Comparison of ENCODE assay signal across 8 cellular contexts in the genomic region with DNA sequence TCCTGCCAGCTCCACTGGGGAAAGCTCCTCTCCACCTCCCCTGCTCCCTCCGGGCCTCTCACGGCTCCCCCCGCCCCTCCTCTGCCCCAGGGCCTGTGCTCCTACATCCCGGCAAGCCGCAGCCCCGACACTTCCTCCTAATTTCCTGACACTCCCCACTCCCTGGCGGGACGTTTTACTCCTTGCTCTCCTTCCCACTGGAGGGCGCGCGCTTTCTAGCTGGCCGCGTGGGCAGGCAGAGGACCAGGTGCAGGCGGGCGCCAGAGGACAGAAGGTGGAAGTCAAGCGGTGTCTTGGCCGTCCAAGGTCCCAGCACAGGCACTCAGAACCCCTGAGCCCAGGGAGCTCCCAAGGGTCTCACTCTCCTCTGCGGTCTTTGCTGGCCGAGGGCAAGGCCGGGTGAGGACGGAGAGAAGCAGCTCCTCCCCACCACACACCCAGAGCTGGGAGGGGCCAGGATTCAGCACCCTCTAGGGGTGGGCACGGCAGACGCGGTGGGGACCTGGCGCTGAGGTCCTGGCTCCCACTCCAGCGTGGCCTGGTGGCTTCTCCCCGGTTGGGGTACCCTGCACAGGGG. TPM values are rescaled to one million over a fixed set of nuclear protein-coding genes. Genes with fewer than 3 reads are reported as not detected.
DNase-seq lines count a peak whose midpoint lies in the region; ATAC-seq lines count a peak whose summit lies in the region.

No MANE protein-coding gene starts in this region.

- H3K36me3 Mint-ChIP-seq in naive B cell: no peaks in the 10 kb centered on the region

- H3K36me3 ChIP-seq in BLaER1 treated with 17β-estradiol and CSF1 and Interleukin-3, amounts not matched to agents 10 nM and 100 nM: no peaks in the 10 kb centered on the region

- peaks cover 0 to 5% (median 0%) of the 10 kb centered on the region in 3 donors for H3K27me3 Mint-ChIP-seq in naive B cell

- H3K27ac Mint-ChIP-seq in naive B cell: peak overlapping the region in 3 of 6 donors; percentile 5 to 91 (median 78)

- H4K20me1 ChIP-seq in BLaER1 treated with 17β-estradiol and CSF1 and Interleukin-3, amounts not matched to agents 10 nM and 100 nM: peaks cover 0 to 16% (median 0%) of the 10 kb centered on the region in 11 experiments; a peak in 4 of 22 replicates

- peaks cover 35 to 47% (median 40%) of the 10 kb centered on the region in 3 donors for H3K4me1 Mint-ChIP-seq in naive B cell

- H3K27me3 ChIP-seq in BLaER1 treated with 17β-estradiol and CSF1 and Interleukin-3, amounts not matched to agents 10 nM and 100 nM: peaks cover 0 to 7% (median 0%) of the 10 kb centered on the region in 11 experiments; a peak in 9 of 22 replicates

- no peaks in the 10 kb centered on the region for H3K9me3 Mint-ChIP-seq in naive B cell

- ATAC-seq in GM21717 (IDR thresholded peaks at IDR 0.05; ENCODE audit: unreplicated experiment): peak; percentile 20
- peak; percentile 31 for ATAC-seq in esophagus mucosa
- ATAC-seq in naive B cell (ENCODE audit: low read depth in 2 of 2): peak; percentile 21 to 29

- peak overlapping the region; percentile 86 to 100 (median 99) for H3K4me2 ChIP-seq in BLaER1 treated with 17β-estradiol and CSF1 and Interleukin-3, amounts not matched to agents 10 nM and 100 nM

- peaks cover 75 to 93% (median 90%) of the 10 kb centered on the region in 10 experiments for H3K4me1 ChIP-seq in BLaER1 treated with 17β-estradiol and CSF1 and Interleukin-3, amounts not matched to agents 10 nM and 100 nM

- peak; percentile 37 for DNase-seq in SKM-1 (lab: John Stamatoyannopoulos, UW; ENCODE audit: unreplicated experiment)
- DNase-seq in naive B cell: peak; percentile 50
- DNase-seq in NCI-H187 treated with DMSO at 0.1 percent for 48 hours (lab: John Stamatoyannopoulos, UW): no peak
- no peak for DNase-seq in DMS79 (lab: John Stamatoyannopoulos, UW)
- no peak for DNase-seq in cerebellar nuclear complex (lab: John Stamatoyannopoulos, UW)

- peak overlapping the region; percentile 19 to 75 (median 48); a peak in 19 of 20 replicates for H3K4me3 ChIP-seq in BLaER1 treated with 17β-estradiol and CSF1 and Interleukin-3, amounts not matched to agents 10 nM and 100 nM

- H3K27ac ChIP-seq in BLaER1 treated with 17β-estradiol and CSF1 and Interleukin-3, amounts not matched to agents 10 nM and 100 nM: peak overlapping the region; percentile 91 to 100 (median 97)

- H3K9me3 ChIP-seq in BLaER1 treated with 17β-estradiol and CSF1 and Interleukin-3, amounts not matched to agents 10 nM and 100 nM (replicated peaks in 1 of 11): no peaks in the 10 kb centered on the region

- peak overlapping the region; percentile 79 to 95 (median 86) for H3K9ac ChIP-seq in BLaER1 treated with 17β-estradiol and CSF1 and Interleukin-3, amounts not matched to agents 10 nM and 100 nM

- peak overlapping the region; percentile 27 to 86 (median 74) for H3K4me3 Mint-ChIP-seq in naive B cell

RNA-seq across cellular contexts. Expression of a gene that starts 19.1 kb away (rescaled TPM):
- total RNA-seq in esophagus mucosa: 2.5 TPM
- polyA plus RNA-seq in naive B cell (ENCODE audit: low read depth in 6 of 6): 10 to 100 TPM; 30.0 to 56.1 (median 34.6) TPM

RNA-seq across cellular contexts. Expression of a gene that starts 19.9 kb away (rescaled TPM):
- total RNA-seq in esophagus mucosa: 0.12 TPM
- polyA plus RNA-seq in naive B cell (ENCODE audit: low read depth in 6 of 6): under 1 TPM in 5 of 6 donors, not detected in 1; 0.12 to 0.23 (median 0.16) TPM

RNA-seq across cellular contexts. Expression of a gene that starts 27.6 kb away (rescaled TPM):
- not detected for total RNA-seq in esophagus mucosa
- polyA plus RNA-seq in naive B cell (ENCODE audit: low read depth in 6 of 6): under 1 TPM in 5 of 6 donors, not detected in 1; 0.23 to 0.61 (median 0.27) TPM

RNA-seq across cellular contexts. Expression of a gene that starts 51.1 kb away (rescaled TPM):
- total RNA-seq in esophagus mucosa: 35.8 TPM
- polyA plus RNA-seq in naive B cell (ENCODE audit: low read depth in 6 of 6): 10 to 100 TPM; 19.6 to 36.2 (median 25.9) TPM

RNA-seq across cellular contexts. Expression of a gene that starts 51.1 kb away (rescaled TPM):
- 34.9 TPM for total RNA-seq in esophagus mucosa
- polyA plus RNA-seq in naive B cell (ENCODE audit: low read depth in 6 of 6): 10 to 100 TPM; 60.6 to 86.0 (median 75.6) TPM

Comparison
In these comparisons a context has a peak if more than half of its experiments do, and no peak if none do; other contexts are left out.
1. DNase-seq: peak in SKM-1 (single experiment) and naive B cell (single experiment); none in NCI-H187 treated with DMSO at 0.1 percent for 48 hours (single experiment), DMS79 (single experiment) and cerebellar nuclear complex (0 of 2).
2. Peak in every context shown above with its lines, with median percentiles within 50 percentile points of each other: ATAC-seq.